20 cellular contexts compared by ENCODE assay signal in the genomic region with DNA sequence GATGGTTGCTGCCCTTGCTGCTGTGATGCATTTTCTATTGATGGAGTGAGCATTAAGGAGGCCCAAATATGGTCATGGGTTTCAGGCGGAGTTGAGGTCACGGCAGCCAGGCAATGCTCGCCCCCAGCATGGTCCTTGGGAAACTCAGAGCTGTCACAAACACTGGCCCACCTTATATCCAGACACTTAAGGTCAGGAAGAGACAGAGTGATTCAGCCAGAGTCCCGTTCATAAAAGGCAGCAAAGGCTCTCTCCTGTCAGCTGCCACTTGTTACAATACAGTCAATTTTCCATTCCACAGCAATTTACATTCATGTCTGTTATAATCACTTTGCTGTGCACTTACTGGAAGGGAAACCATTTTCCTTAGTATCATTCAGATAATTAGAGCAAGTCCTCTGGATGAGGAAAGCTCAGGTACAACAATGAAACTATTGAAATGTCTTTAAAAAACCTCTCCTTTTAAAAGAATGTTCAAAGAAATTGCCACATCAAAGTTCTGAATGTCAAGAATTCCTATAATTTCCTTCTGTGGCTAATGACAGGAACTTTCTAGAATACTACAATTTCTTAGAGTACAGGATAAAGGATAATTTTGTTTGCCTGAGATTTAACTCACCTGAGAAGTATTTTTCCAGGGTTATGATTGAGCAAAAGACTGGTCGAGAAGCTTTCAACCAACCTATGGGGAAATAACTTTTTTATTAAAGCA. TPM values are rescaled to one million over a fixed set of nuclear protein-coding genes. Genes with fewer than 3 reads are reported as not detected.
A peak's percentile ranks its signal among the peaks of the same experiment; 100 is the strongest.
DNase-seq lines count a peak whose midpoint lies in the region; ATAC-seq, FAIRE-seq and TF ChIP-seq lines count a peak whose summit lies in the region.
"Had no signal": no experiment of that assay in that cellular context is flagged by ENCODE, and none has a peak within 500 bp of the region (broad histone marks: within the 10 kb centered on the region; RNA-seq: fewer than 3 reads in every experiment).

No MANE protein-coding gene starts in this region.

- SMC1A ChIA-PET in GM12878 (lab: Charles Lee; ENCODE audit: uncharacterized antibody, unreplicated experiment) = interaction anchor here (1.3 kb wide), 1 partner anchor 24 kb away, joined by 6 read pairs; no protein-coding TSS in a partner anchor

- H3K9ac ChIP-seq in GM12878 (ENCODE audit: control insufficient read depth, insufficient read depth, low read length) (no peak overlapping the region), mesenchymal stem cell (ENCODE audit: low read length) (no peak overlapping the region), H9 (ENCODE audit: extremely low read depth, insufficient read length, low read length) (no peak overlapping the region)
- H3K9ac ChIP-seq: parathyroid adenoma had no signal

- H3K4me1 ChIP-seq in GM12878 (ENCODE audit: control insufficient read depth, insufficient read depth, low read length) (no peaks in the 10 kb centered on the region), mesenchymal stem cell (ENCODE audit: control insufficient read depth, insufficient read depth, low read depth, low read length) (peaks cover 8% of the 10 kb centered on the region), tibial artery (peaks cover 0 to 41% (median 20%) of the 10 kb centered on the region in 4 donors), H9 (ENCODE audit: insufficient read depth, low read length) (peaks cover 4% of the 10 kb centered on the region; the same call in 1 of the 2 replicates), left lung (peaks cover 3 to 18% of the 10 kb centered on the region in 2 donors)
- H3K4me1 ChIP-seq: parathyroid adenoma had no signal

- no peak overlapping the region for H3K27ac Mint-ChIP-seq in activated naive CD8-positive, alpha-beta T cell treated with anti-CD3 and anti-CD28 coated beads, Interleukin-2, amount 10 ng/mL, durations not matched to agents 7 days and 5 days
- H3K27ac Mint-ChIP-seq in activated naive CD8-positive, alpha-beta T cell treated with anti-CD3 and anti-CD28 coated beads, Interleukin-2, amount 50 U/mL, for 24 hours = no peak overlapping the region
- H3K27ac Mint-ChIP-seq in H9 = no peak overlapping the region
- H3K27ac Mint-ChIP-seq: activated naive CD4-positive, alpha-beta T cell treated with anti-CD3 and anti-CD28 coated beads, Interleukin-2, amount 50 U/mL, for 24 hours; T-helper 17 cell had no signal

- intact Hi-C loops in GM12878 (cut with micrococcal nuclease; ENCODE audit: unreplicated experiment) (no loop called here), tibial artery (cut with DNase I; ENCODE audit: low total_unique reads) (no loop called here), left lung (cut with DNase I) (no loop called here)

- H3K14ac ChIP-seq in mesenchymal stem cell (ENCODE audit: low read length in 2 of 2) (peak overlapping the region in 1 of 2 experiments; percentile 11), H9 (ENCODE audit: insufficient read depth, low read length) (no peak overlapping the region)

- RAD21 ChIA-PET in GM12878 (lab: Charles Lee; ENCODE audit: unreplicated experiment) = no interaction called here

- H3K27me3 ChIP-seq in GM12878 (replicated peaks in 1 of 2; ENCODE audit: control insufficient read depth in 2 of 2, insufficient read depth in 2 of 2, low read length in 1 of 2) (no peaks in the 10 kb centered on the region), mesenchymal stem cell (ENCODE audit: control insufficient read depth in 1 of 2, insufficient read depth in 1 of 2, low read length in 2 of 2) (peaks cover 0 to 2% of the 10 kb centered on the region in 2 experiments), tibial artery (no peaks in the 10 kb centered on the region), H9 (ENCODE audit: insufficient read depth, low read length) (peaks cover 12% of the 10 kb centered on the region; the same call in 1 of the 2 replicates), left lung (no peaks in the 10 kb centered on the region)
- H3K27me3 ChIP-seq: gastroesophageal sphincter had no signal

- 72% methylated on average over 5 of the region's 5 CpGs for WGBS in GM12878 (ENCODE audit: insufficient coverage, insufficient replicate concordance, low lambda C conversion rate, missing lambda C conversion rate)
- WGBS in mesenchymal stem cell = 20% methylated on average over 5 of the region's 5 CpGs
- no CpG with 5 or more reads among the region's 5 CpGs for WGBS in H9 (ENCODE audit: extremely low coverage, insufficient read length, low lambda C conversion rate)

- no peak for DNase-seq in activated naive CD8-positive, alpha-beta T cell treated with anti-CD3 and anti-CD28 coated beads, Interleukin-2, amount 10 ng/mL, durations not matched to agents 7 days and 5 days
- DNase-seq in activated naive CD8-positive, alpha-beta T cell treated with anti-CD3 and anti-CD28 coated beads, Interleukin-2, amount 50 U/mL, for 24 hours = no peak
- DNase-seq in GM12878 (ENCODE audit: low read depth, low spot score) (no peak), mesenchymal stem cell (peak; percentile 61), tibial artery (no peak), H9 (no peak), left lung (no peak), GM13976 (ENCODE audit: low spot score) (no peak)
- DNase-seq: activated CD4-positive, alpha-beta T cell treated with anti-CD3 and anti-CD28 coated beads for 1 hour; CD8-positive, alpha-beta memory T cell; GF-D8; NCI-H2081 treated with DMSO at 0.1 percent for 48 hours; NCI-H82; RPMI8226; T-helper 17 cell had no signal

- peak overlapping the region; percentile 90 for H2BK120ac ChIP-seq in mesenchymal stem cell (ENCODE audit: low read depth, low read length)
- no peak overlapping the region for H2BK120ac ChIP-seq in H9 (ENCODE audit: low read depth, low read length, poor library complexity, severe bottlenecking)

- TF ChIP-seq POLR2A in GM12878 (IDR thresholded peaks at IDR 0.05; ENCODE audit: low read depth, low read length) = no peak

- no peaks in the 10 kb centered on the region for H3K9me3 Mint-ChIP-seq in activated naive CD8-positive, alpha-beta T cell treated with anti-CD3 and anti-CD28 coated beads, Interleukin-2, amount 10 ng/mL, durations not matched to agents 7 days and 5 days
- no peaks in the 10 kb centered on the region for H3K9me3 Mint-ChIP-seq in activated naive CD8-positive, alpha-beta T cell treated with anti-CD3 and anti-CD28 coated beads, Interleukin-2, amount 50 U/mL, for 24 hours
- H3K9me3 Mint-ChIP-seq in H9 = peaks cover 0 to 3% of the 10 kb centered on the region in 2 experiments; a peak in 2 of 5 replicates
- H3K9me3 Mint-ChIP-seq: activated naive CD4-positive, alpha-beta T cell treated with anti-CD3 and anti-CD28 coated beads, Interleukin-2, amount 50 U/mL, for 24 hours; CD8-positive, alpha-beta memory T cell had no signal

- H4K91ac ChIP-seq in mesenchymal stem cell (ENCODE audit: low read length) = peak overlapping the region; percentile 29
- H4K91ac ChIP-seq in H9 (ENCODE audit: insufficient read length, low read depth, low read length) = no peak overlapping the region

- CTCF ChIA-PET in GM12878 (lab: Yijun Ruan, JAX) = interaction anchor here (0.7 kb wide), 1 partner anchor 25 kb away, joined by 3 read pairs; no protein-coding TSS in a partner anchor

- H3K27me3 Mint-ChIP-seq in activated naive CD8-positive, alpha-beta T cell treated with anti-CD3 and anti-CD28 coated beads, Interleukin-2, amount 10 ng/mL, durations not matched to agents 7 days and 5 days = peaks cover 24% of the 10 kb centered on the region
- H3K27me3 Mint-ChIP-seq in activated naive CD8-positive, alpha-beta T cell treated with anti-CD3 and anti-CD28 coated beads, Interleukin-2, amount 50 U/mL, for 24 hours = peaks cover 3% of the 10 kb centered on the region
- peaks cover 94% of the 10 kb centered on the region for H3K27me3 Mint-ChIP-seq in H9 (ENCODE audit: low read depth)

- H3T11ph ChIP-seq in H9 (ENCODE audit: low read length) = no peak overlapping the region

- no peak overlapping the region for H2AFZ ChIP-seq in GM12878 (ENCODE audit: control insufficient read depth, low read depth, low read length)
- peak overlapping the region; percentile 58 for H2AFZ ChIP-seq in mesenchymal stem cell (ENCODE audit: low read depth, low read length)
- H2AFZ ChIP-seq in H9 (ENCODE audit: low read length) = no peak overlapping the region
- H2AFZ ChIP-seq: parathyroid adenoma had no signal

- peaks cover 14% of the 10 kb centered on the region for H3K4me1 Mint-ChIP-seq in activated naive CD8-positive, alpha-beta T cell treated with anti-CD3 and anti-CD28 coated beads, Interleukin-2, amount 10 ng/mL, durations not matched to agents 7 days and 5 days
- no peaks in the 10 kb centered on the region for H3K4me1 Mint-ChIP-seq in activated naive CD8-positive, alpha-beta T cell treated with anti-CD3 and anti-CD28 coated beads, Interleukin-2, amount 50 U/mL, for 24 hours
- H3K4me1 Mint-ChIP-seq in H9 = peaks cover 19 to 29% of the 10 kb centered on the region in 2 experiments
- H3K4me1 Mint-ChIP-seq: activated naive CD4-positive, alpha-beta T cell treated with anti-CD3 and anti-CD28 coated beads, Interleukin-2, amount 50 U/mL, for 24 hours; CD8-positive, alpha-beta memory T cell had no signal

- TF ChIP-seq CTCF in GM12878 (IDR thresholded peaks at IDR 0.05 in 2 of 3, conservative IDR thresholded peaks at IDR 0.05 in 1 of 3; ENCODE audit: control insufficient read depth in 2 of 3, extremely low read depth in 1 of 3, insufficient read depth in 1 of 3, low read depth in 3 of 3, low read length in 3 of 3) = no peak
- no peak for TF ChIP-seq CTCF in tibial artery (IDR thresholded peaks at IDR 0.05)
- TF ChIP-seq CTCF in H9 (conservative IDR thresholded peaks at IDR 0.05) = no peak
- no peak for TF ChIP-seq CTCF in left lung (IDR thresholded peaks at IDR 0.05)
- TF ChIP-seq CTCF in GM13976 (IDR thresholded peaks at IDR 0.05; ENCODE audit: borderline replicate concordance, control extremely low read depth, extremely low read depth, insufficient read depth, missing control alignments) = no peak

- H3K79me2 ChIP-seq in GM12878 (ENCODE audit: control insufficient read depth, insufficient read depth, low read length) (no peaks in the 10 kb centered on the region), H9 (ENCODE audit: insufficient read depth, low read length) (no peaks in the 10 kb centered on the region)
- H3K79me2 ChIP-seq: parathyroid adenoma had no signal

- no peak overlapping the region for H4K5ac ChIP-seq in H9 (ENCODE audit: insufficient read length, low read depth, low read length)

- H2BK20ac ChIP-seq in H9 (ENCODE audit: low read depth, low read length, poor library complexity, severe bottlenecking) = no peak overlapping the region

- H3K23ac ChIP-seq in mesenchymal stem cell (ENCODE audit: low read length in 2 of 2) (peak overlapping the region in 1 of 2 experiments; percentile 40), H9 (ENCODE audit: insufficient read length, low read depth, low read length) (no peak overlapping the region)

- TF ChIP-seq EP300 in GM12878 (IDR thresholded peaks at IDR 0.05; ENCODE audit: borderline replicate concordance in 1 of 2, control insufficient read depth in 1 of 2, low read depth in 2 of 2, low read length in 2 of 2) = no peak

- H2BK5ac ChIP-seq in mesenchymal stem cell (ENCODE audit: low read depth, low read length, poor library complexity, severe bottlenecking) (no peak overlapping the region), H9 (ENCODE audit: insufficient read length, low read length) (no peak overlapping the region)

- peak overlapping the region; percentile 50 for H2AK5ac ChIP-seq in mesenchymal stem cell (ENCODE audit: low read length, severe bottlenecking)
- no peak overlapping the region for H2AK5ac ChIP-seq in H9 (ENCODE audit: insufficient read length, low read length)

- H3K79me1 ChIP-seq in mesenchymal stem cell (replicated peaks; ENCODE audit: low read length, poor library complexity, severe bottlenecking) = no peaks in the 10 kb centered on the region
- no peaks in the 10 kb centered on the region for H3K79me1 ChIP-seq in H9 (ENCODE audit: insufficient read depth, low read depth, low read length, poor library complexity, severe bottlenecking)

- no TSS peak for BruUV-seq in GM12878 (replicated peaks; lab: Mats Ljungman, UMichigan)

- H3K27ac ChIP-seq in GM12878 (ENCODE audit: control insufficient read depth, insufficient read depth) = no peak overlapping the region
- H3K27ac ChIP-seq in mesenchymal stem cell (ENCODE audit: low read length, poor library complexity, severe bottlenecking) = peak overlapping the region; percentile 25
- peak overlapping the region; percentile 50 to 55 for H3K27ac ChIP-seq in tibial artery
- H3K27ac ChIP-seq in H9 (ENCODE audit: insufficient read length, low read depth, low read length) = no peak overlapping the region
- H3K27ac ChIP-seq in left lung = no peak overlapping the region
- H3K27ac ChIP-seq: gastroesophageal sphincter, parathyroid adenoma had no signal

- H3K4ac ChIP-seq in mesenchymal stem cell (ENCODE audit: low read depth in 1 of 2, low read length in 2 of 2) = peak overlapping the region; percentile 27 to 41
- no peak overlapping the region for H3K4ac ChIP-seq in H9 (ENCODE audit: low read depth, low read length)

- H2BK15ac ChIP-seq in mesenchymal stem cell (ENCODE audit: low read depth, poor library complexity, severe bottlenecking) (peak overlapping the region; percentile 86), H9 (ENCODE audit: low read depth, low read length) (no peak overlapping the region)

- no peak overlapping the region for H3K4me3 ChIP-seq in GM12878
- H3K4me3 ChIP-seq in mesenchymal stem cell (ENCODE audit: insufficient read depth in 1 of 2, low read depth in 1 of 2, low read length in 2 of 2) = no peak overlapping the region
- H3K4me3 ChIP-seq in tibial artery = no peak overlapping the region
- H3K4me3 ChIP-seq in left lung = no peak overlapping the region
- H3K4me3 ChIP-seq: gastroesophageal sphincter had no signal

- no peaks in the 10 kb centered on the region for H3K23me2 ChIP-seq in H9 (ENCODE audit: insufficient read length, low read depth, low read length, poor library complexity, severe bottlenecking)

- POLR2A ChIA-PET in activated naive CD8-positive, alpha-beta T cell treated with anti-CD3 and anti-CD28 coated beads, Interleukin-2, amount 10 ng/mL, durations not matched to agents 7 days and 5 days (lab: Charles Lee) = no interaction called here
- POLR2A ChIA-PET in GM12878 (lab: Charles Lee) = no interaction called here

- H3K56ac ChIP-seq in H9 (ENCODE audit: insufficient read length, low read depth, low read length) = no peak overlapping the region

- H4K20me1 ChIP-seq in GM12878 (ENCODE audit: control insufficient read depth, insufficient read depth) = no peaks in the 10 kb centered on the region
- no peaks in the 10 kb centered on the region for H4K20me1 ChIP-seq in H9 (ENCODE audit: control insufficient read depth, insufficient read depth, insufficient read length)

- H3K36me3 Mint-ChIP-seq in activated naive CD8-positive, alpha-beta T cell treated with anti-CD3 and anti-CD28 coated beads, Interleukin-2, amount 10 ng/mL, durations not matched to agents 7 days and 5 days = no peaks in the 10 kb centered on the region
- no peaks in the 10 kb centered on the region for H3K36me3 Mint-ChIP-seq in activated naive CD8-positive, alpha-beta T cell treated with anti-CD3 and anti-CD28 coated beads, Interleukin-2, amount 50 U/mL, for 24 hours (ENCODE audit: low read depth)
- no peaks in the 10 kb centered on the region for H3K36me3 Mint-ChIP-seq in H9 (ENCODE audit: insufficient read depth in 1 of 3, low read depth in 3 of 3)
- H3K36me3 Mint-ChIP-seq: activated naive CD4-positive, alpha-beta T cell treated with anti-CD3 and anti-CD28 coated beads, Interleukin-2, amount 50 U/mL, for 24 hours; CD8-positive, alpha-beta memory T cell had no signal

- FAIRE-seq in GM12878 (lab: Jason Lieb, UNC) = no peak
- FAIRE-seq: A204.1, endometrium had no signal

- H3K36me3 ChIP-seq in GM12878 (ENCODE audit: control insufficient read depth in 2 of 2, insufficient read depth in 2 of 2, low read length in 1 of 2) = no peaks in the 10 kb centered on the region
- H3K36me3 ChIP-seq in mesenchymal stem cell (ENCODE audit: control insufficient read depth in 1 of 2, insufficient read depth in 2 of 2, low read depth in 1 of 2, low read length in 2 of 2) = no peaks in the 10 kb centered on the region
- H3K36me3 ChIP-seq in tibial artery = no peaks in the 10 kb centered on the region
- H3K36me3 ChIP-seq in left lung = no peaks in the 10 kb centered on the region
- H3K36me3 ChIP-seq: gastroesophageal sphincter had no signal

- no peak for TF ChIP-seq RAD21 in GM12878 (IDR thresholded peaks at IDR 0.05; ENCODE audit: insufficient read depth, low read depth, low read length)

- in situ Hi-C loops in GM12878 (cut with MboI) (no loop called here), GM13976 (cut with MboI; ENCODE audit: low sequenced_read_pairs, unreplicated experiment) (no loop called here)

- peak overlapping the region; percentile 18 for H3K4me3 Mint-ChIP-seq in activated naive CD8-positive, alpha-beta T cell treated with anti-CD3 and anti-CD28 coated beads, Interleukin-2, amount 10 ng/mL, durations not matched to agents 7 days and 5 days
- H3K4me3 Mint-ChIP-seq in activated naive CD8-positive, alpha-beta T cell treated with anti-CD3 and anti-CD28 coated beads, Interleukin-2, amount 50 U/mL, for 24 hours = no peak overlapping the region
- no peak overlapping the region for H3K4me3 Mint-ChIP-seq in H9
- H3K4me3 Mint-ChIP-seq: activated naive CD4-positive, alpha-beta T cell treated with anti-CD3 and anti-CD28 coated beads, Interleukin-2, amount 50 U/mL, for 24 hours; CD8-positive, alpha-beta memory T cell; T-helper 17 cell had no signal

- H3K4me2 ChIP-seq in GM12878 (ENCODE audit: control insufficient read depth, insufficient read depth) = no peak overlapping the region
- no peak overlapping the region for H3K4me2 ChIP-seq in mesenchymal stem cell (ENCODE audit: low read length, poor library complexity, severe bottlenecking)
- H3K4me2 ChIP-seq in H9 (ENCODE audit: insufficient read depth, insufficient read length, low read length) = no peak overlapping the region

- H4K8ac ChIP-seq in mesenchymal stem cell (ENCODE audit: low read length) (peak overlapping the region; percentile 75), H9 (replicated peaks; ENCODE audit: insufficient read length, low read depth, low read length) (no peak overlapping the region)

- H3K9me3 ChIP-seq in GM12878 (replicated peaks; ENCODE audit: control insufficient read depth, insufficient read depth, low read length) (no peaks in the 10 kb centered on the region), mesenchymal stem cell (ENCODE audit: control insufficient read depth, low read length) (no peaks in the 10 kb centered on the region), tibial artery (no peaks in the 10 kb centered on the region), H9 (ENCODE audit: control insufficient read depth, low read depth, low read length) (no peaks in the 10 kb centered on the region), left lung (no peaks in the 10 kb centered on the region)
- H3K9me3 ChIP-seq: gastroesophageal sphincter had no signal

- peak overlapping the region; percentile 14 to 31 for H3K18ac ChIP-seq in mesenchymal stem cell (ENCODE audit: low read depth in 1 of 2, low read length in 2 of 2)
- H3K18ac ChIP-seq in H9 (ENCODE audit: insufficient read length, low read depth, low read length) = no peak overlapping the region

- no peak for ATAC-seq in activated naive CD8-positive, alpha-beta T cell treated with anti-CD3 and anti-CD28 coated beads, Interleukin-2, amount 10 ng/mL, durations not matched to agents 7 days and 5 days (ENCODE audit: low read depth)
- no peak for ATAC-seq in activated naive CD8-positive, alpha-beta T cell treated with anti-CD3 and anti-CD28 coated beads, Interleukin-2, amount 50 U/mL, for 24 hours
- no peak for ATAC-seq in GM12878
- no peak for ATAC-seq in left lung
- ATAC-seq: gastroesophageal sphincter, T-helper 17 cell had no signal

- H2BK12ac ChIP-seq in mesenchymal stem cell (ENCODE audit: low read length in 2 of 2) (peak overlapping the region; percentile 69 to 93), H9 (ENCODE audit: insufficient read length, low read depth, low read length) (no peak overlapping the region)

RNA-seq across cellular contexts. Expression of gene ANKRD1, which starts 14.8 kb away (rescaled TPM):
- not detected for total RNA-seq in activated naive CD8-positive, alpha-beta T cell treated with anti-CD3 and anti-CD28 coated beads, Interleukin-2, amount 10 ng/mL, durations not matched to agents 7 days and 5 days
- total RNA-seq in GM12878 (2013; cell fraction: nucleolus; rRNA removed) = not detected in 2 replicates
- total RNA-seq in GM12878 (2014; rRNA removed) (not detected in 2 replicates), GM12878 (2014; rRNA removed; fragmentation: Illumina TruSeq; extraction: Trizol) (not detected in 2 replicates), GM12878 (2021) (not detected in 2 replicates), H9 (2021) (0.11 and 0.13 TPM in 2 replicates), left lung (100 to 1,000 TPM in 1 of 2 donors, 10 to 100 TPM in 1; 29.9 to 165 TPM)
- not detected for polyA plus RNA-seq in GM12878 (2011; ENCODE audit: low read depth)
- polyA plus RNA-seq in GM12878 (2011; rRNA removed) (not detected in 2 replicates), GM12878 (2014; fragmentation: Illumina TruSeq; extraction: Trizol) (0.11 TPM in 1 of 2 replicates, not detected in the other), GM12878 (2014; fragmentation: Nextera tagmentation; extraction: Ambion mirVana) (not detected), GM12878 (2014; rRNA removed) (not detected in 2 replicates), GM12878 (2016; fragmentation: Nextera tagmentation; extraction: Ambion mirVana) (not detected)
- polyA plus RNA-seq in GM12878 (2011; cell fraction: cytosol; rRNA removed) = 0.03 TPM in 1 of 2 replicates, not detected in the other
- 0.04 TPM in 1 of 2 replicates, not detected in the other for polyA plus RNA-seq in GM12878 (2011; cell fraction: nucleus; rRNA removed)
- polyA plus RNA-seq in GM12878 (2012) = not detected in 2 replicates
- polyA minus RNA-seq in GM12878 (2011; rRNA and poly(A)+ RNA removed) = not detected in 2 replicates
- not detected in 2 replicates for polyA minus RNA-seq in GM12878 (2011; cell fraction: cytosol; rRNA and poly(A)+ RNA removed)
- polyA minus RNA-seq in GM12878 (2011; cell fraction: nucleus; rRNA and poly(A)+ RNA removed) = not detected in 2 replicates
- polyA plus RNA-seq in mesenchymal stem cell (2013, experiment 1 of 2) = 70.3 TPM
- 68.3 TPM for polyA plus RNA-seq in mesenchymal stem cell (2013, experiment 2 of 2)
- total RNA-seq: CD8-positive, alpha-beta memory T cell; gastroesophageal sphincter; T-helper 17 cell had no signal
- polyA plus RNA-seq: CD8-positive, alpha-beta memory T cell had no signal

Comparison
In these comparisons a context has a peak if more than half of its experiments do, and no peak if none do; other contexts are left out.
1. H3K27ac ChIP-seq: peak in mesenchymal stem cell (single experiment) and tibial artery (2 of 2); none in GM12878 (single experiment), H9 (single experiment) and left lung (0 of 2).
2. RNA of gene ANKRD1, which starts 14.8 kb away (total RNA-seq): 29.9 to 165 TPM in left lung; 0.11 to 0.13 TPM in H9, not detected in activated naive CD8-positive, alpha-beta T cell treated with anti-CD3 and anti-CD28 coated beads, Interleukin-2, amount 10 ng/mL, durations not matched to agents 7 days and 5 days and not detected in GM12878; every median in the first group is over 10 times any median in the second.